Comparison of ENCODE assay signal across 26 cellular contexts in the genomic region with DNA sequence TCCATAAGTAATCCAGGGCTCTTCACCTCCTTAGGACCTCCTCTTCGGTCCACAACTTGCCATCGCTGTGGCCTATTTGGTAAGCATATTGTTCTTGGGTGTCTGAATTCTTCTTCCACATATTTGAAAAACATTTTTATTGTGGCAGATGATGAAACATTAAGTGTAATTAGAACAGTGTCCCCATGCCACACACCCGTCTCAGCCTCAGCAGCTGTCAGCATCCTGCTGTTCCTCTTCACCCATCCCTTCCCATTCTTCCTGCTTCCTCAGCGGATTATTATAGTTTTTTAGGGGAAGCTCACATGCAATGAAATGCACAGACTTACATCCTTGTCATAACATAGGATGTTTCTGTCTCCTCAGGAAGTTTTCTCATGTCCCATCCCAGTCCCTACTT. TPM values are rescaled to one million over a fixed set of nuclear protein-coding genes. Genes with fewer than 3 reads are reported as not detected.
"Had no signal": no experiment of that assay in that cellular context is flagged by ENCODE, and none has a peak within 500 bp of the region (broad histone marks: within the 10 kb centered on the region; RNA-seq: fewer than 3 reads in every experiment).

No MANE protein-coding gene starts in this region.

- H3K9me3 ChIP-seq: esophagus squamous epithelium, gastroesophageal sphincter, heart left ventricle, left ventricle myocardium inferior, lower lobe of right lung had no signal

- H2AFZ ChIP-seq: hepatocyte had no signal

- H3K27me3 ChIP-seq: hepatocyte had no signal

- H3K4me1 Mint-ChIP-seq: immature natural killer cell had no signal

- DNase-seq: dermis blood vessel endothelial cell; dorsolateral prefrontal cortex; effector CD4-positive, alpha-beta T cell; effector memory CD4-positive, alpha-beta T cell; erythroblast; esophagus squamous epithelium; foreskin fibroblast; foreskin melanocyte; heart left ventricle; hypothalamus; immature natural killer cell; islet precursor cell; kidney; kidney glomerular epithelial cell; left colon; left ventricle myocardium inferior; lower lobe of right lung; mesendoderm; midbrain had no signal

- H3K79me2 ChIP-seq: hepatocyte had no signal

- H3K9me3 Mint-ChIP-seq: immature natural killer cell had no signal

- H3K4me3 Mint-ChIP-seq: immature natural killer cell had no signal

- H3K36me3 ChIP-seq: esophagus squamous epithelium, gastroesophageal sphincter, heart left ventricle, left ventricle myocardium inferior, lower lobe of right lung had no signal

- H3K27ac Mint-ChIP-seq: immature natural killer cell had no signal

- H3K4me1 ChIP-seq: gastroesophageal sphincter, heart left ventricle, left ventricle myocardium inferior, lower lobe of right lung had no signal

- H3K27ac ChIP-seq: coronary artery, dorsolateral prefrontal cortex, epithelial cell of prostate, esophagus squamous epithelium, gastroesophageal sphincter, heart left ventricle, hepatocyte, left ventricle myocardium inferior, lower lobe of right lung had no signal

- H3K4me3 ChIP-seq: coronary artery, dorsolateral prefrontal cortex, esophagus squamous epithelium, gastroesophageal sphincter, heart left ventricle, hepatocyte, left ventricle myocardium inferior, lower lobe of right lung had no signal

- H3K4me2 ChIP-seq: hepatocyte had no signal

- H3K36me3 Mint-ChIP-seq: immature natural killer cell had no signal

RNA-seq across cellular contexts. Expression of a gene that starts 20.1 kb away (rescaled TPM):
- total RNA-seq: esophagus mucosa, hepatocyte, lung microvascular endothelial cell had no signal
- polyA plus RNA-seq: hepatocyte, immature natural killer cell had no signal

RNA-seq across cellular contexts. Expression of a gene that starts 39.8 kb away (rescaled TPM):
- total RNA-seq: dermis blood vessel endothelial cell, left ventricle myocardium inferior, lung microvascular endothelial cell, mononuclear cell had no signal
- polyA plus RNA-seq: immature natural killer cell had no signal
